Comparison of ENCODE assay signal across 1 cellular context in genomic region chr1:109880961-109881894, GRCh38.
A peak's percentile ranks its signal among the peaks of the same experiment; 100 is the strongest.
TF ChIP-seq lines count a peak whose summit lies in the region.

No MANE protein-coding gene starts in this region.

TF ChIP-seq in IMR-90, 13 proteins besides CTCF, POLR2A, EP300 and RAD21:
- TF ChIP-seq MAFK (IDR thresholded peaks at IDR 0.05; ENCODE audit: low read depth, low read length) (peak; percentile 83), NFE2L2 (IDR thresholded peaks at IDR 0.05; ENCODE audit: low read depth, low read length) (no peak)
- TF ChIP-seq, protein P1, sequence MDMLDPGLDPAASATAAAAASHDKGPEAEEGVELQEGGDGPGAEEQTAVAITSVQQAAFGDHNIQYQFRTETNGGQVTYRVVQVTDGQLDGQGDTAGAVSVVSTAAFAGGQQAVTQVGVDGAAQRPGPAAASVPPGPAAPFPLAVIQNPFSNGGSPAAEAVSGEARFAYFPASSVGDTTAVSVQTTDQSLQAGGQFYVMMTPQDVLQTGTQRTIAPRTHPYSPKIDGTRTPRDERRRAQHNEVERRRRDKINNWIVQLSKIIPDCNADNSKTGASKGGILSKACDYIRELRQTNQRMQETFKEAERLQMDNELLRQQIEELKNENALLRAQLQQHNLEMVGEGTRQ (IDR thresholded peaks at IDR 0.05; ENCODE audit: low read depth, low read length), result no peak
- TF ChIP-seq, protein P2, sequence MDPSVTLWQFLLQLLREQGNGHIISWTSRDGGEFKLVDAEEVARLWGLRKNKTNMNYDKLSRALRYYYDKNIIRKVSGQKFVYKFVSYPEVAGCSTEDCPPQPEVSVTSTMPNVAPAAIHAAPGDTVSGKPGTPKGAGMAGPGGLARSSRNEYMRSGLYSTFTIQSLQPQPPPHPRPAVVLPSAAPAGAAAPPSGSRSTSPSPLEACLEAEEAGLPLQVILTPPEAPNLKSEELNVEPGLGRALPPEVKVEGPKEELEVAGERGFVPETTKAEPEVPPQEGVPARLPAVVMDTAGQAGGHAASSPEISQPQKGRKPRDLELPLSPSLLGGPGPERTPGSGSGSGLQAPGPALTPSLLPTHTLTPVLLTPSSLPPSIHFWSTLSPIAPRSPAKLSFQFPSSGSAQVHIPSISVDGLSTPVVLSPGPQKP (IDR thresholded peaks at IDR 0.05; ENCODE audit: borderline replicate concordance, low read depth, low read length), result no peak
